21 cellular contexts compared by ENCODE assay signal in genomic region chr2:37576831-37577230, GRCh38.
"Had no signal": no experiment of that assay in that cellular context is flagged by ENCODE, and none has a peak within 500 bp of the region (broad histone marks: within the 10 kb centered on the region; RNA-seq: fewer than 3 reads in every experiment).

No MANE protein-coding gene starts in this region.

- H3K9me3 ChIP-seq: body of pancreas, lower lobe of right lung, ovary, sigmoid colon, stomach, testis, upper lobe of right lung had no signal

- H3K27me3 Mint-ChIP-seq: activated CD8-positive, alpha-beta memory T cell treated with anti-CD3 and anti-CD28 coated beads, Interleukin-2, amount 10 ng/mL, durations not matched to agents 7 days and 5 days; central memory CD8-positive, alpha-beta T cell had no signal

- H3K4me3 ChIP-seq: body of pancreas, coronary artery, lower lobe of right lung, ovary, sigmoid colon, stomach, testis, upper lobe of right lung had no signal

- H3K27ac Mint-ChIP-seq: activated CD8-positive, alpha-beta memory T cell treated with anti-CD3 and anti-CD28 coated beads, Interleukin-2, amount 10 ng/mL, durations not matched to agents 7 days and 5 days had no signal

- H3K27ac ChIP-seq: body of pancreas, coronary artery, lower lobe of right lung, ovary, sigmoid colon, stomach, testis, upper lobe of right lung, VCaP had no signal

- DNase-seq: activated CD4-positive, alpha-beta T cell treated with anti-CD3 and anti-CD28 coated beads, Interleukin-2, amount 50 U/mL, for 48 hours; activated CD8-positive, alpha-beta memory T cell treated with anti-CD3 and anti-CD28 coated beads, Interleukin-2, amount 10 ng/mL, durations not matched to agents 7 days and 5 days; activated naive CD4-positive, alpha-beta T cell treated with anti-CD3 and anti-CD28 coated beads, Interleukin-2, amount 50 U/mL, for 16 hours; activated T-cell treated with anti-CD3 and anti-CD28 coated beads, Interleukin-2, amount 50 U/mL, for 1 hour; amniotic stem cell; body of pancreas; effector CD4-positive, alpha-beta T cell; left colon; lower lobe of right lung; midbrain; ovary; sigmoid colon; stimulated activated CD4-positive, alpha-beta T cell treated with anti-CD3 and anti-CD28 coated beads, Interleukin-1b, Interleukin-23, amount 100 ng/mL, for 48 hours; stomach; T-helper 1 cell; testis; upper lobe of right lung had no signal

- ATAC-seq: activated CD8-positive, alpha-beta memory T cell treated with anti-CD3 and anti-CD28 coated beads, Interleukin-2, amount 10 ng/mL, durations not matched to agents 7 days and 5 days; body of pancreas; lower lobe of right lung; upper lobe of right lung had no signal

- H3K4me3 Mint-ChIP-seq: activated CD8-positive, alpha-beta memory T cell treated with anti-CD3 and anti-CD28 coated beads, Interleukin-2, amount 10 ng/mL, durations not matched to agents 7 days and 5 days; central memory CD8-positive, alpha-beta T cell; neural crest cell had no signal

- H3K36me3 ChIP-seq: lower lobe of right lung, ovary, sigmoid colon, stomach, upper lobe of right lung had no signal

- H3K27me3 ChIP-seq: body of pancreas, ovary, sigmoid colon, stomach, testis, upper lobe of right lung had no signal

- H3K4me1 Mint-ChIP-seq: neural crest cell had no signal

- H3K4me1 ChIP-seq: body of pancreas, lower lobe of right lung, testis, upper lobe of right lung had no signal
